Comparison of ENCODE assay signal across 1 cellular context in the genomic region with DNA sequence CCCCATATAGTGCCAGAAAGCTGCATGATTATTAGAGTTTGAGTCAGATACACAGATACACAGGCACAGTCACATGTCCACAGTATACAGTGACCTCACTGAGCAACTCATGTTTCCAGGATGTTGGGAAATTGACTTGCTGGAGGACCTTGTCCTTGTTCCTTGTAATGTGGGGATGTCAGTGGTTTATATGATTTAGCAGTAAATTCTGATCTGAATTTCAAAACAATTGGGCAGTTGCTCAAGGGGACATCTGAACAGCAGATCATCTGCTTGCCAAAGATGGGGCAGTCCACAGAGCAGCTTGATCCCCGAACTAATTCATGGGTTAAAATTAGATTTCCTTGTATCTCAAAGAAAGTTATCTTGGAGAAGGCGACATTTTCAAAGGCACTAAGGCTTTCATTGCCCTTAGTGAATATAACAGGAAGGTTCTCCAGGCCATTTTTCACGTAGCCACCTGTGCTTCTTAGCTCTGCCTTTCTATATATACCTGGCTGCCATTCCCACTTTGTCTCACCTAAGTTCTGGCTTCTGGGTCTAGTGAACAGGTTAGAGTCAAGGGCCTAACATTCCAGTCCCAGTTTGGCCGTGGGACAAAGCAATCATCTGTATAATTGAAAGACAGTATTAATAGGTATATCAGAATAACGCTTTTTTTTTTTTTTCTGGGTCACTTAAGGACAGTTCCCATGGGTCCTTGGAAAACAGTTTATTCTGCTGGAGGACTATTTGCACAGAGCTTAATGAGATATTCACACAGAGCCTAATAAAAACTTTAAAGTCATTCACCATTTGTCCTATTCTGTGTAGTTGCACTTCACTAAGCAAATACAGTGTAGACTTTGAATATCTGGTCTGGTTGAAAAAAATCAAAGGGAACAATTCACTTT.
TF ChIP-seq lines count a peak whose summit lies in the region.

No MANE protein-coding gene starts in this region.

TF ChIP-seq in HEK293, 187 proteins besides CTCF, POLR2A, EP300 and RAD21 (continued from another document and continues in another):
- TF ChIP-seq, protein P1, sequence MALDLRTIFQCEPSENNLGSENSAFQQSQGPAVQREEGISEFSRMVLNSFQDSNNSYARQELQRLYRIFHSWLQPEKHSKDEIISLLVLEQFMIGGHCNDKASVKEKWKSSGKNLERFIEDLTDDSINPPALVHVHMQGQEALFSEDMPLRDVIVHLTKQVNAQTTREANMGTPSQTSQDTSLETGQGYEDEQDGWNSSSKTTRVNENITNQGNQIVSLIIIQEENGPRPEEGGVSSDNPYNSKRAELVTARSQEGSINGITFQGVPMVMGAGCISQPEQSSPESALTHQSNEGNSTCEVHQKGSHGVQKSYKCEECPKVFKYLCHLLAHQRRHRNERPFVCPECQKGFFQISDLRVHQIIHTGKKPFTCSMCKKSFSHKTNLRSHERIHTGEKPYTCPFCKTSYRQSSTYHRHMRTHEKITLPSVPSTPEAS (tag by site-specific recombination; IDR thresholded peaks at IDR 0.05), result no peak
- TF ChIP-seq, protein P2, sequence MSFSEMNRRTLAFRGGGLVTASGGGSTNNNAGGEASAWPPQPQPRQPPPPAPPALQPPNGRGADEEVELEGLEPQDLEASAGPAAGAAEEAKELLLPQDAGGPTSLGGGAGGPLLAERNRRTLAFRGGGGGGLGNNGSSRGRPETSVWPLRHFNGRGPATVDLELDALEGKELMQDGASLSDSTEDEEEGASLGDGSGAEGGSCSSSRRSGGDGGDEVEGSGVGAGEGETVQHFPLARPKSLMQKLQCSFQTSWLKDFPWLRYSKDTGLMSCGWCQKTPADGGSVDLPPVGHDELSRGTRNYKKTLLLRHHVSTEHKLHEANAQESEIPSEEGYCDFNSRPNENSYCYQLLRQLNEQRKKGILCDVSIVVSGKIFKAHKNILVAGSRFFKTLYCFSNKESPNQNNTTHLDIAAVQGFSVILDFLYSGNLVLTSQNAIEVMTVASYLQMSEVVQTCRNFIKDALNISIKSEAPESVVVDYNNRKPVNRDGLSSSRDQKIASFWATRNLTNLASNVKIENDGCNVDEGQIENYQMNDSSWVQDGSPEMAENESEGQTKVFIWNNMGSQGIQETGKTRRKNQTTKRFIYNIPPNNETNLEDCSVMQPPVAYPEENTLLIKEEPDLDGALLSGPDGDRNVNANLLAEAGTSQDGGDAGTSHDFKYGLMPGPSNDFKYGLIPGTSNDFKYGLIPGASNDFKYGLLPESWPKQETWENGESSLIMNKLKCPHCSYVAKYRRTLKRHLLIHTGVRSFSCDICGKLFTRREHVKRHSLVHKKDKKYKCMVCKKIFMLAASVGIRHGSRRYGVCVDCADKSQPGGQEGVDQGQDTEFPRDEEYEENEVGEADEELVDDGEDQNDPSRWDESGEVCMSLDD (tag by site-specific recombination; IDR thresholded peaks at IDR 0.05), result no peak
- TF ChIP-seq IKZF3 (tag by site-specific recombination; IDR thresholded peaks at IDR 0.05) (no peak), KLF8 (tag by site-specific recombination; IDR thresholded peaks at IDR 0.05) (no peak), ZNF664 (tag by site-specific recombination; IDR thresholded peaks at IDR 0.05) (no peak), ZNF626 (tag by site-specific recombination; IDR thresholded peaks at IDR 0.05) (no peak), YY1 (tag by site-specific recombination; IDR thresholded peaks at IDR 0.05) (no peak), ZNF548 (tag by site-specific recombination; IDR thresholded peaks at IDR 0.05) (no peak), ZNF184 (tag by site-specific recombination; IDR thresholded peaks at IDR 0.05) (no peak), ZNF175 (tag by site-specific recombination; IDR thresholded peaks at IDR 0.05) (no peak), GLIS1 (tag by site-specific recombination; IDR thresholded peaks at IDR 0.05) (0 out of 2 replicates have a peak, but pooled peaks have one; percentile 18), ZBTB8A (tag by site-specific recombination; IDR thresholded peaks at IDR 0.05) (no peak), ZNF174 (tag by site-specific recombination; IDR thresholded peaks at IDR 0.05) (no peak), ZFP3 (tag by site-specific recombination; IDR thresholded peaks at IDR 0.05; ENCODE audit: low read depth) (no peak), ZNF596 (tag by site-specific recombination; IDR thresholded peaks at IDR 0.05) (no peak), GLI4 (tag by site-specific recombination; IDR thresholded peaks at IDR 0.05) (no peak), ZBTB17 (tag by site-specific recombination; IDR thresholded peaks at IDR 0.05) (peak; percentile 62), ZNF311 (tag by site-specific recombination; IDR thresholded peaks at IDR 0.05; ENCODE audit: borderline replicate concordance) (no peak), ZNF629 (tag by site-specific recombination; IDR thresholded peaks at IDR 0.05) (peak; percentile 49; the same call in 1 of the 2 replicates), GLIS2 (tag by site-specific recombination; IDR thresholded peaks at IDR 0.05) (no peak), ZNF394 (tag by site-specific recombination; IDR thresholded peaks at IDR 0.05; ENCODE audit: borderline replicate concordance) (0 out of 2 replicates have a peak, but pooled peaks have one; percentile 12), MZF1 (tag by site-specific recombination; IDR thresholded peaks at IDR 0.05; ENCODE audit: borderline replicate concordance) (no peak), ZNF266 (tag by site-specific recombination; IDR thresholded peaks at IDR 0.05; ENCODE audit: low read depth) (no peak), ZNF302 (tag by site-specific recombination; IDR thresholded peaks at IDR 0.05; ENCODE audit: low read depth) (no peak), ZNF274 (IDR thresholded peaks at IDR 0.05; ENCODE audit: low read length) (no peak), ZNF274 (tag by site-specific recombination; IDR thresholded peaks at IDR 0.05; ENCODE audit: borderline replicate concordance) (no peak), ZNF624 (tag by site-specific recombination; IDR thresholded peaks at IDR 0.05) (no peak), GFI1B (tag by site-specific recombination; IDR thresholded peaks at IDR 0.05) (no peak), ZNF707 (tag by site-specific recombination; IDR thresholded peaks at IDR 0.05) (no peak), BCL11B (tag by site-specific recombination; IDR thresholded peaks at IDR 0.05; ENCODE audit: low read depth) (no peak), KLF1 (tag by site-specific recombination; IDR thresholded peaks at IDR 0.05) (no peak), KLF10 (tag by site-specific recombination; IDR thresholded peaks at IDR 0.05) (no peak), ZNF24 (tag by site-specific recombination; IDR thresholded peaks at IDR 0.05) (no peak), ZBTB20 (tag by site-specific recombination; IDR thresholded peaks at IDR 0.05) (no peak), KLF16 (tag by site-specific recombination; IDR thresholded peaks at IDR 0.05) (no peak), ZNF843 (tag by site-specific recombination; IDR thresholded peaks at IDR 0.05) (no peak), ZNF366 (tag by site-specific recombination; conservative IDR thresholded peaks at IDR 0.05) (0 out of 2 replicates have a peak, but pooled peaks have one; percentile 1)
- TF ChIP-seq, protein P3, sequence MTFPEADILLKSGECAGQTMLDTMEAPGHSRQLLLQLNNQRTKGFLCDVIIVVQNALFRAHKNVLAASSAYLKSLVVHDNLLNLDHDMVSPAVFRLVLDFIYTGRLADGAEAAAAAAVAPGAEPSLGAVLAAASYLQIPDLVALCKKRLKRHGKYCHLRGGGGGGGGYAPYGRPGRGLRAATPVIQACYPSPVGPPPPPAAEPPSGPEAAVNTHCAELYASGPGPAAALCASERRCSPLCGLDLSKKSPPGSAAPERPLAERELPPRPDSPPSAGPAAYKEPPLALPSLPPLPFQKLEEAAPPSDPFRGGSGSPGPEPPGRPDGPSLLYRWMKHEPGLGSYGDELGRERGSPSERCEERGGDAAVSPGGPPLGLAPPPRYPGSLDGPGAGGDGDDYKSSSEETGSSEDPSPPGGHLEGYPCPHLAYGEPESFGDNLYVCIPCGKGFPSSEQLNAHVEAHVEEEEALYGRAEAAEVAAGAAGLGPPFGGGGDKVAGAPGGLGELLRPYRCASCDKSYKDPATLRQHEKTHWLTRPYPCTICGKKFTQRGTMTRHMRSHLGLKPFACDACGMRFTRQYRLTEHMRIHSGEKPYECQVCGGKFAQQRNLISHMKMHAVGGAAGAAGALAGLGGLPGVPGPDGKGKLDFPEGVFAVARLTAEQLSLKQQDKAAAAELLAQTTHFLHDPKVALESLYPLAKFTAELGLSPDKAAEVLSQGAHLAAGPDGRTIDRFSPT (tag by site-specific recombination; IDR thresholded peaks at IDR 0.05), result no peak
- TF ChIP-seq, protein P4, sequence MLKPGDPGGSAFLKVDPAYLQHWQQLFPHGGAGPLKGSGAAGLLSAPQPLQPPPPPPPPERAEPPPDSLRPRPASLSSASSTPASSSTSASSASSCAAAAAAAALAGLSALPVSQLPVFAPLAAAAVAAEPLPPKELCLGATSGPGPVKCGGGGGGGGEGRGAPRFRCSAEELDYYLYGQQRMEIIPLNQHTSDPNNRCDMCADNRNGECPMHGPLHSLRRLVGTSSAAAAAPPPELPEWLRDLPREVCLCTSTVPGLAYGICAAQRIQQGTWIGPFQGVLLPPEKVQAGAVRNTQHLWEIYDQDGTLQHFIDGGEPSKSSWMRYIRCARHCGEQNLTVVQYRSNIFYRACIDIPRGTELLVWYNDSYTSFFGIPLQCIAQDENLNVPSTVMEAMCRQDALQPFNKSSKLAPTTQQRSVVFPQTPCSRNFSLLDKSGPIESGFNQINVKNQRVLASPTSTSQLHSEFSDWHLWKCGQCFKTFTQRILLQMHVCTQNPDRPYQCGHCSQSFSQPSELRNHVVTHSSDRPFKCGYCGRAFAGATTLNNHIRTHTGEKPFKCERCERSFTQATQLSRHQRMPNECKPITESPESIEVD (tag by site-specific recombination; IDR thresholded peaks at IDR 0.05), result peak; percentile 79
- TF ChIP-seq, protein P5, sequence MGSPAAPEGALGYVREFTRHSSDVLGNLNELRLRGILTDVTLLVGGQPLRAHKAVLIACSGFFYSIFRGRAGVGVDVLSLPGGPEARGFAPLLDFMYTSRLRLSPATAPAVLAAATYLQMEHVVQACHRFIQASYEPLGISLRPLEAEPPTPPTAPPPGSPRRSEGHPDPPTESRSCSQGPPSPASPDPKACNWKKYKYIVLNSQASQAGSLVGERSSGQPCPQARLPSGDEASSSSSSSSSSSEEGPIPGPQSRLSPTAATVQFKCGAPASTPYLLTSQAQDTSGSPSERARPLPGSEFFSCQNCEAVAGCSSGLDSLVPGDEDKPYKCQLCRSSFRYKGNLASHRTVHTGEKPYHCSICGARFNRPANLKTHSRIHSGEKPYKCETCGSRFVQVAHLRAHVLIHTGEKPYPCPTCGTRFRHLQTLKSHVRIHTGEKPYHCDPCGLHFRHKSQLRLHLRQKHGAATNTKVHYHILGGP (tag by site-specific recombination; IDR thresholded peaks at IDR 0.05), result no peak
- TF ChIP-seq, protein P6, sequence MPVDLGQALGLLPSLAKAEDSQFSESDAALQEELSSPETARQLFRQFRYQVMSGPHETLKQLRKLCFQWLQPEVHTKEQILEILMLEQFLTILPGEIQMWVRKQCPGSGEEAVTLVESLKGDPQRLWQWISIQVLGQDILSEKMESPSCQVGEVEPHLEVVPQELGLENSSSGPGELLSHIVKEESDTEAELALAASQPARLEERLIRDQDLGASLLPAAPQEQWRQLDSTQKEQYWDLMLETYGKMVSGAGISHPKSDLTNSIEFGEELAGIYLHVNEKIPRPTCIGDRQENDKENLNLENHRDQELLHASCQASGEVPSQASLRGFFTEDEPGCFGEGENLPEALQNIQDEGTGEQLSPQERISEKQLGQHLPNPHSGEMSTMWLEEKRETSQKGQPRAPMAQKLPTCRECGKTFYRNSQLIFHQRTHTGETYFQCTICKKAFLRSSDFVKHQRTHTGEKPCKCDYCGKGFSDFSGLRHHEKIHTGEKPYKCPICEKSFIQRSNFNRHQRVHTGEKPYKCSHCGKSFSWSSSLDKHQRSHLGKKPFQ (tag by site-specific recombination; IDR thresholded peaks at IDR 0.05), result 0 out of 2 replicates have a peak, but pooled peaks have one; percentile 14
- TF ChIP-seq, protein P7, sequence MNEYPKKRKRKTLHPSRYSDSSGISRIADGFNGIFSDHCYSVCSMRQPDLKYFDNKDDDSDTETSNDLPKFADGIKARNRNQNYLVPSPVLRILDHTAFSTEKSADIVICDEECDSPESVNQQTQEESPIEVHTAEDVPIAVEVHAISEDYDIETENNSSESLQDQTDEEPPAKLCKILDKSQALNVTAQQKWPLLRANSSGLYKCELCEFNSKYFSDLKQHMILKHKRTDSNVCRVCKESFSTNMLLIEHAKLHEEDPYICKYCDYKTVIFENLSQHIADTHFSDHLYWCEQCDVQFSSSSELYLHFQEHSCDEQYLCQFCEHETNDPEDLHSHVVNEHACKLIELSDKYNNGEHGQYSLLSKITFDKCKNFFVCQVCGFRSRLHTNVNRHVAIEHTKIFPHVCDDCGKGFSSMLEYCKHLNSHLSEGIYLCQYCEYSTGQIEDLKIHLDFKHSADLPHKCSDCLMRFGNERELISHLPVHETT (tag by site-specific recombination; IDR thresholded peaks at IDR 0.05), result no peak
- TF ChIP-seq, protein P8, sequence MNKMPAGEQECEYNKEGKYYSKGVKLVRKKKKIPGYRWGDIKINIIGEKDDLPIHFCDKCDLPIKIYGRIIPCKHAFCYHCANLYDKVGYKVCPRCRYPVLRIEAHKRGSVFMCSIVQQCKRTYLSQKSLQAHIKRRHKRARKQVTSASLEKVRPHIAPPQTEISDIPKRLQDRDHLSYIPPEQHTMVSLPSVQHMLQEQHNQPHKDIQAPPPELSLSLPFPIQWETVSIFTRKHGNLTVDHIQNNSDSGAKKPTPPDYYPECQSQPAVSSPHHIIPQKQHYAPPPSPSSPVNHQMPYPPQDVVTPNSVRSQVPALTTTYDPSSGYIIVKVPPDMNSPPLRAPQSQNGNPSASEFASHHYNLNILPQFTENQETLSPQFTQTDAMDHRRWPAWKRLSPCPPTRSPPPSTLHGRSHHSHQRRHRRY (tag by site-specific recombination; IDR thresholded peaks at IDR 0.05), result no peak
- TF ChIP-seq, protein P9, sequence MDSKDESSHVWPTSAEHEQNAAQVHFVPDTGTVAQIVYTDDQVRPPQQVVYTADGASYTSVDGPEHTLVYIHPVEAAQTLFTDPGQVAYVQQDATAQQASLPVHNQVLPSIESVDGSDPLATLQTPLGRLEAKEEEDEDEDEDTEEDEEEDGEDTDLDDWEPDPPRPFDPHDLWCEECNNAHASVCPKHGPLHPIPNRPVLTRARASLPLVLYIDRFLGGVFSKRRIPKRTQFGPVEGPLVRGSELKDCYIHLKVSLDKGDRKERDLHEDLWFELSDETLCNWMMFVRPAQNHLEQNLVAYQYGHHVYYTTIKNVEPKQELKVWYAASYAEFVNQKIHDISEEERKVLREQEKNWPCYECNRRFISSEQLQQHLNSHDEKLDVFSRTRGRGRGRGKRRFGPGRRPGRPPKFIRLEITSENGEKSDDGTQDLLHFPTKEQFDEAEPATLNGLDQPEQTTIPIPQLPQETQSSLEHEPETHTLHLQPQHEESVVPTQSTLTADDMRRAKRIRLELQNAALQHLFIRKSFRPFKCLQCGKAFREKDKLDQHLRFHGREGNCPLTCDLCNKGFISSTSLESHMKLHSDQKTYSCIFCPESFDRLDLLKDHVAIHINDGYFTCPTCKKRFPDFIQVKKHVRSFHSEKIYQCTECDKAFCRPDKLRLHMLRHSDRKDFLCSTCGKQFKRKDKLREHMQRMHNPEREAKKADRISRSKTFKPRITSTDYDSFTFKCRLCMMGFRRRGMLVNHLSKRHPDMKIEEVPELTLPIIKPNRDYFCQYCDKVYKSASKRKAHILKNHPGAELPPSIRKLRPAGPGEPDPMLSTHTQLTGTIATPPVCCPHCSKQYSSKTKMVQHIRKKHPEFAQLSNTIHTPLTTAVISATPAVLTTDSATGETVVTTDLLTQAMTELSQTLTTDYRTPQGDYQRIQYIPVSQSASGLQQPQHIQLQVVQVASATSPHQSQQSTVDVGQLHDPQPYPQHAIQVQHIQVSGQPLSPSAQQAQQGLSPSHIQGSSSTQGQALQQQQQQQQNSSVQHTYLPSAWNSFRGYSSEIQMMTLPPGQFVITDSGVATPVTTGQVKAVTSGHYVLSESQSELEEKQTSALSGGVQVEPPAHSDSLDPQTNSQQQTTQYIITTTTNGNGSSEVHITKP (tag by site-specific recombination; IDR thresholded peaks at IDR 0.05), result no peak
